In genomic region chr20:57439432-57439831, GRCh38 we compare ENCODE assay signal across 8 cellular contexts. TPM values are rescaled to one million over a fixed set of nuclear protein-coding genes. Genes with fewer than 3 reads are reported as not detected.
DNase-seq lines count a peak whose midpoint lies in the region; TF ChIP-seq lines count a peak whose summit lies in the region.

No MANE protein-coding gene starts in this region.

- CTCF ChIA-PET in MCF 10A (lab: Yijun Ruan, JAX): interaction anchor here (0.7 kb wide), 1 partner anchor 59 kb away, joined by 3 read pairs; no protein-coding TSS in a partner anchor

- H3K27ac Mint-ChIP-seq in MCF 10A (ENCODE audit: low read depth, unreplicated experiment): no peak overlapping the region
- no peak overlapping the region for H3K27ac Mint-ChIP-seq in activated T-helper 1 cell treated with anti-CD3 and anti-CD28 coated beads, Interleukin-12 subunit alpha, Interleukin-12 subunit beta, Interleukin-2, Interleukin-4 antibody, amounts not matched to agents 30 ng/mL and 10 ng/mL and 1 ng/mL, durations not matched to agents 14 hours and 24 hours and 36 hours
- H3K27ac Mint-ChIP-seq in immature natural killer cell: no peak overlapping the region

- H3K4me3 Mint-ChIP-seq in MCF 10A (ENCODE audit: unreplicated experiment) (no peak overlapping the region), immature natural killer cell (no peak overlapping the region)
- H3K4me3 Mint-ChIP-seq in activated T-helper 1 cell treated with anti-CD3 and anti-CD28 coated beads, Interleukin-12 subunit alpha, Interleukin-12 subunit beta, Interleukin-2, Interleukin-4 antibody, amounts not matched to agents 30 ng/mL and 10 ng/mL and 1 ng/mL, durations not matched to agents 14 hours and 24 hours and 36 hours: no peak overlapping the region

- H3K27me3 Mint-ChIP-seq in MCF 10A (ENCODE audit: insufficient read depth, unreplicated experiment) (peaks cover 10% of the 10 kb centered on the region), immature natural killer cell (ENCODE audit: low read depth in 3 of 3) (peaks cover 0 to 6% (median 6%) of the 10 kb centered on the region in 3 donors)
- H3K27me3 Mint-ChIP-seq in activated T-helper 1 cell treated with anti-CD3 and anti-CD28 coated beads, Interleukin-12 subunit alpha, Interleukin-12 subunit beta, Interleukin-2, Interleukin-4 antibody, amounts not matched to agents 30 ng/mL and 10 ng/mL and 1 ng/mL, durations not matched to agents 14 hours and 24 hours and 36 hours (ENCODE audit: insufficient read depth): peaks cover 3% of the 10 kb centered on the region

- TF ChIP-seq CTCF in MCF 10A (IDR thresholded peaks at IDR 0.05; ENCODE audit: unreplicated experiment): no peak

- H3K9me3 Mint-ChIP-seq in MCF 10A (ENCODE audit: unreplicated experiment): no peaks in the 10 kb centered on the region
- no peaks in the 10 kb centered on the region for H3K9me3 Mint-ChIP-seq in activated T-helper 1 cell treated with anti-CD3 and anti-CD28 coated beads, Interleukin-12 subunit alpha, Interleukin-12 subunit beta, Interleukin-2, Interleukin-4 antibody, amounts not matched to agents 30 ng/mL and 10 ng/mL and 1 ng/mL, durations not matched to agents 14 hours and 24 hours and 36 hours
- no peaks in the 10 kb centered on the region for H3K9me3 Mint-ChIP-seq in immature natural killer cell

- H3K4me1 Mint-ChIP-seq in MCF 10A (ENCODE audit: insufficient read depth, unreplicated experiment): no peaks in the 10 kb centered on the region
- peaks cover 11% of the 10 kb centered on the region for H3K4me1 Mint-ChIP-seq in activated T-helper 1 cell treated with anti-CD3 and anti-CD28 coated beads, Interleukin-12 subunit alpha, Interleukin-12 subunit beta, Interleukin-2, Interleukin-4 antibody, amounts not matched to agents 30 ng/mL and 10 ng/mL and 1 ng/mL, durations not matched to agents 14 hours and 24 hours and 36 hours (ENCODE audit: low read depth)
- peaks cover 19 to 23% of the 10 kb centered on the region in 2 donors for H3K4me1 Mint-ChIP-seq in immature natural killer cell

- peaks cover 6% of the 10 kb centered on the region for H3K36me3 Mint-ChIP-seq in MCF 10A (ENCODE audit: insufficient read depth, unreplicated experiment)
- H3K36me3 Mint-ChIP-seq in activated T-helper 1 cell treated with anti-CD3 and anti-CD28 coated beads, Interleukin-12 subunit alpha, Interleukin-12 subunit beta, Interleukin-2, Interleukin-4 antibody, amounts not matched to agents 30 ng/mL and 10 ng/mL and 1 ng/mL, durations not matched to agents 14 hours and 24 hours and 36 hours (ENCODE audit: low read depth): no peaks in the 10 kb centered on the region
- H3K36me3 Mint-ChIP-seq in immature natural killer cell: no peaks in the 10 kb centered on the region

- DNase-seq in A172 (ENCODE audit: low spot score): peak; percentile 66
- DNase-seq in LoVo (ENCODE audit: low spot score): peak; percentile 37
- peak; percentile 53 for DNase-seq in MCF 10A (ENCODE audit: unreplicated experiment)
- DNase-seq in midbrain (lab: John Stamatoyannopoulos, UW): peak; percentile 61
- no peak for DNase-seq in NCI-H2171 treated with DMSO at 0.1 percent for 48 hours (lab: John Stamatoyannopoulos, UW)
- no peak for DNase-seq in activated T-helper 1 cell treated with anti-CD3 and anti-CD28 coated beads, Interleukin-12 subunit alpha, Interleukin-12 subunit beta, Interleukin-2, Interleukin-4 antibody, amounts not matched to agents 30 ng/mL and 10 ng/mL and 1 ng/mL, durations not matched to agents 14 hours and 24 hours and 36 hours (ENCODE audit: low spot score)
- no peak for DNase-seq in NCI-H2171 (lab: John Stamatoyannopoulos, UW)
- DNase-seq in immature natural killer cell: no peak

- POLR2A ChIA-PET in MCF 10A (lab: Yijun Ruan, JAX): interaction anchor here (1.8 kb wide), 1 partner anchor 26 kb away, joined by 4 read pairs; no protein-coding TSS in a partner anchor

- BruUV-seq in MCF 10A (replicated peaks; lab: Mats Ljungman, UMichigan): no TSS peak

- intact Hi-C loops in MCF 10A (cut with micrococcal nuclease): loop anchor here (5.0 kb wide), 1 partner anchor 57 kb away; no protein-coding TSS in a partner anchor
- intact Hi-C loops in activated T-helper 1 cell treated with anti-CD3 and anti-CD28 coated beads, Interleukin-12 subunit alpha, Interleukin-12 subunit beta, Interleukin-2, Interleukin-4 antibody, amounts not matched to agents 30 ng/mL and 10 ng/mL and 1 ng/mL, durations not matched to agents 14 hours and 24 hours and 36 hours (cut with micrococcal nuclease): no loop called here

RNA-seq across cellular contexts. Expression of gene RBM38, which starts 48.2 kb away (rescaled TPM):
- 41.4 and 53.5 TPM in 2 replicates for total RNA-seq in A172 (2014; rRNA removed; shearing (Covaris generic))
- total RNA-seq in MCF 10A (2022): 5.1 and 5.8 TPM in 2 replicates
- total RNA-seq in activated T-helper 1 cell treated with anti-CD3 and anti-CD28 coated beads, Interleukin-12 subunit alpha, Interleukin-12 subunit beta, Interleukin-2, Interleukin-4 antibody, amounts not matched to agents 30 ng/mL and 10 ng/mL and 1 ng/mL, durations not matched to agents 14 hours and 24 hours and 36 hours: 90.4 and 92.5 TPM in 2 replicates
- 10 to 100 TPM; 43.6 to 89.1 (median 80.4) TPM for polyA plus RNA-seq in immature natural killer cell

Comparison
In these comparisons a context has a peak if more than half of its experiments do, and no peak if none do; other contexts are left out.
1. DNase-seq: peak in A172 (single experiment), LoVo (single experiment), MCF 10A (single experiment) and midbrain (single experiment); none in NCI-H2171 treated with DMSO at 0.1 percent for 48 hours (single experiment), activated T-helper 1 cell treated with anti-CD3 and anti-CD28 coated beads, Interleukin-12 subunit alpha, Interleukin-12 subunit beta, Interleukin-2, Interleukin-4 antibody, amounts not matched to agents 30 ng/mL and 10 ng/mL and 1 ng/mL, durations not matched to agents 14 hours and 24 hours and 36 hours (single experiment), NCI-H2171 (single experiment) and immature natural killer cell (0 of 3).